Comparison of ENCODE assay signal across 1 cellular context in genomic region chr6:16759646-16760535, GRCh38.
A peak's percentile ranks its signal among the peaks of the same experiment; 100 is the strongest.
TF ChIP-seq lines count a peak whose summit lies in the region.

No MANE protein-coding gene starts in this region.

TF ChIP-seq in HepG2, 621 proteins besides CTCF, POLR2A, EP300 and RAD21 (continued from another document and continues in another):
- 0 out of 2 replicates have a peak, but pooled peaks have one; percentile 76 for TF ChIP-seq ZXDC (CRISPR knock-in tag; IDR thresholded peaks at IDR 0.05)
- peak; percentile 96 for TF ChIP-seq KDM2A (CRISPR knock-in tag; IDR thresholded peaks at IDR 0.05; ENCODE audit: borderline replicate concordance, low read depth)
- TF ChIP-seq ZNF335 (CRISPR knock-in tag; IDR thresholded peaks at IDR 0.05), result peak; percentile 36; the same call in 1 of the 2 replicates
- TF ChIP-seq ZNF572 (CRISPR knock-in tag; IDR thresholded peaks at IDR 0.05), result no peak; the same call in 1 of the 2 replicates
- no peak for TF ChIP-seq NR2F6 (IDR thresholded peaks at IDR 0.05)
- peak; percentile 69; the same call in 1 of the 2 replicates for TF ChIP-seq NR2F6 (CRISPR knock-in tag; IDR thresholded peaks at IDR 0.05)
- peak; percentile 86 for TF ChIP-seq TMF1 (CRISPR knock-in tag; IDR thresholded peaks at IDR 0.05; ENCODE audit: low read depth)
- TF ChIP-seq CEBPG (CRISPR knock-in tag; IDR thresholded peaks at IDR 0.05), result peak; percentile 67
- peak; percentile 69; the same call in 1 of the 2 replicates for TF ChIP-seq HNRNPL (IDR thresholded peaks at IDR 0.05; ENCODE audit: low read depth, low read length)
- TF ChIP-seq, protein P1, sequence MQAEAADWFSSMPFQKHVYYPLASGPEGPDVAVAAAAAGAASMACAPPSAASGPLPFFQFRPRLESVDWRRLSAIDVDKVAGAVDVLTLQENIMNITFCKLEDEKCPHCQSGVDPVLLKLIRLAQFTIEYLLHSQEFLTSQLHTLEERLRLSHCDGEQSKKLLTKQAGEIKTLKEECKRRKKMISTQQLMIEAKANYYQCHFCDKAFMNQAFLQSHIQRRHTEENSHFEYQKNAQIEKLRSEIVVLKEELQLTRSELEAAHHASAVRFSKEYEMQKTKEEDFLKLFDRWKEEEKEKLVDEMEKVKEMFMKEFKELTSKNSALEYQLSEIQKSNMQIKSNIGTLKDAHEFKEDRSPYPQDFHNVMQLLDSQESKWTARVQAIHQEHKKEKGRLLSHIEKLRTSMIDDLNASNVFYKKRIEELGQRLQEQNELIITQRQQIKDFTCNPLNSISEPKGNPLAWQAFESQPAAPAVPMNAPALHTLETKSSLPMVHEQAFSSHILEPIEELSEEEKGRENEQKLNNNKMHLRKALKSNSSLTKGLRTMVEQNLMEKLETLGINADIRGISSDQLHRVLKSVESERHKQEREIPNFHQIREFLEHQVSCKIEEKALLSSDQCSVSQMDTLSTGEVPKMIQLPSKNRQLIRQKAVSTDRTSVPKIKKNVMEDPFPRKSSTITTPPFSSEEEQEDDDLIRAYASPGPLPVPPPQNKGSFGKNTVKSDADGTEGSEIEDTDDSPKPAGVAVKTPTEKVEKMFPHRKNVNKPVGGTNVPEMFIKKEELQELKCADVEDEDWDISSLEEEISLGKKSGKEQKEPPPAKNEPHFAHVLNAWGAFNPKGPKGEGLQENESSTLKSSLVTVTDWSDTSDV (CRISPR knock-in tag; IDR thresholded peaks at IDR 0.05), result peak; percentile 62; the same call in 1 of the 2 replicates
- peak; percentile 52; the same call in 1 of the 2 replicates for TF ChIP-seq HMG20B (CRISPR knock-in tag; conservative IDR thresholded peaks at IDR 0.05)
- no peak; the same call in 1 of the 2 replicates for TF ChIP-seq BRCA1 (CRISPR knock-in tag; IDR thresholded peaks at IDR 0.05)
- 0 out of 2 replicates have a peak, but pooled peaks have one; percentile 66 for TF ChIP-seq FOXM1 (CRISPR knock-in tag; IDR thresholded peaks at IDR 0.05)
- TF ChIP-seq, protein P2, sequence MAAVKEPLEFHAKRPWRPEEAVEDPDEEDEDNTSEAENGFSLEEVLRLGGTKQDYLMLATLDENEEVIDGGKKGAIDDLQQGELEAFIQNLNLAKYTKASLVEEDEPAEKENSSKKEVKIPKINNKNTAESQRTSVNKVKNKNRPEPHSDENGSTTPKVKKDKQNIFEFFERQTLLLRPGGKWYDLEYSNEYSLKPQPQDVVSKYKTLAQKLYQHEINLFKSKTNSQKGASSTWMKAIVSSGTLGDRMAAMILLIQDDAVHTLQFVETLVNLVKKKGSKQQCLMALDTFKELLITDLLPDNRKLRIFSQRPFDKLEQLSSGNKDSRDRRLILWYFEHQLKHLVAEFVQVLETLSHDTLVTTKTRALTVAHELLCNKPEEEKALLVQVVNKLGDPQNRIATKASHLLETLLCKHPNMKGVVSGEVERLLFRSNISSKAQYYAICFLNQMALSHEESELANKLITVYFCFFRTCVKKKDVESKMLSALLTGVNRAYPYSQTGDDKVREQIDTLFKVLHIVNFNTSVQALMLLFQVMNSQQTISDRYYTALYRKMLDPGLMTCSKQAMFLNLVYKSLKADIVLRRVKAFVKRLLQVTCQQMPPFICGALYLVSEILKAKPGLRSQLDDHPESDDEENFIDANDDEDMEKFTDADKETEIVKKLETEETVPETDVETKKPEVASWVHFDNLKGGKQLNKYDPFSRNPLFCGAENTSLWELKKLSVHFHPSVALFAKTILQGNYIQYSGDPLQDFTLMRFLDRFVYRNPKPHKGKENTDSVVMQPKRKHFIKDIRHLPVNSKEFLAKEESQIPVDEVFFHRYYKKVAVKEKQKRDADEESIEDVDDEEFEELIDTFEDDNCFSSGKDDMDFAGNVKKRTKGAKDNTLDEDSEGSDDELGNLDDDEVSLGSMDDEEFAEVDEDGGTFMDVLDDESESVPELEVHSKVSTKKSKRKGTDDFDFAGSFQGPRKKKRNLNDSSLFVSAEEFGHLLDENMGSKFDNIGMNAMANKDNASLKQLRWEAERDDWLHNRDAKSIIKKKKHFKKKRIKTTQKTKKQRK (IDR thresholded peaks at IDR 0.05; ENCODE audit: low read length), result no peak
- TF ChIP-seq KAT8 (CRISPR knock-in tag; IDR thresholded peaks at IDR 0.05), result 0 out of 2 replicates have a peak, but pooled peaks have one; percentile 48
- TF ChIP-seq NFE2 (CRISPR knock-in tag; IDR thresholded peaks at IDR 0.05), result no peak
- peak; percentile 83; the same call in 1 of the 2 replicates for TF ChIP-seq KDM5B (CRISPR knock-in tag; IDR thresholded peaks at IDR 0.05; ENCODE audit: borderline replicate concordance)
- TF ChIP-seq ADNP (CRISPR knock-in tag; IDR thresholded peaks at IDR 0.05), result no peak
- TF ChIP-seq, protein P3, sequence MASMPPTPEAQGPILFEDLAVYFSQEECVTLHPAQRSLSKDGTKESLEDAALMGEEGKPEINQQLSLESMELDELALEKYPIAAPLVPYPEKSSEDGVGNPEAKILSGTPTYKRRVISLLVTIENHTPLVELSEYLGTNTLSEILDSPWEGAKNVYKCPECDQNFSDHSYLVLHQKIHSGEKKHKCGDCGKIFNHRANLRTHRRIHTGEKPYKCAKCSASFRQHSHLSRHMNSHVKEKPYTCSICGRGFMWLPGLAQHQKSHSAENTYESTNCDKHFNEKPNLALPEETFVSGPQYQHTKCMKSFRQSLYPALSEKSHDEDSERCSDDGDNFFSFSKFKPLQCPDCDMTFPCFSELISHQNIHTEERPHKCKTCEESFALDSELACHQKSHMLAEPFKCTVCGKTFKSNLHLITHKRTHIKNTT (CRISPR knock-in tag; IDR thresholded peaks at IDR 0.05), result no peak
- TF ChIP-seq ARNT2 (CRISPR knock-in tag; IDR thresholded peaks at IDR 0.05; ENCODE audit: low read depth), result peak; percentile 53; the same call in 1 of the 2 replicates
- no peak for TF ChIP-seq ZNF562 (CRISPR knock-in tag; IDR thresholded peaks at IDR 0.05; ENCODE audit: borderline replicate concordance)
- no peak for TF ChIP-seq BHLHE40 (IDR thresholded peaks at IDR 0.05; ENCODE audit: low read length)
- peak; percentile 28; the same call in 1 of the 2 replicates for TF ChIP-seq STAG1 (CRISPR knock-in tag; IDR thresholded peaks at IDR 0.05)
- peak; percentile 80; the same call in 1 of the 2 replicates for TF ChIP-seq EEA1 (CRISPR knock-in tag; IDR thresholded peaks at IDR 0.05; ENCODE audit: borderline replicate concordance)
- TF ChIP-seq KDM4B (CRISPR knock-in tag; IDR thresholded peaks at IDR 0.05), result 0 out of 2 replicates have a peak, but pooled peaks have one; percentile 69
- TF ChIP-seq MTA3 (CRISPR knock-in tag; IDR thresholded peaks at IDR 0.05), result no peak
- TF ChIP-seq SRSF9 (IDR thresholded peaks at IDR 0.05; ENCODE audit: borderline replicate concordance, insufficient read depth, low read depth, low read length, poor library complexity, severe bottlenecking), result no peak
- no peak; the same call in 1 of the 2 replicates for TF ChIP-seq ZFP90 (CRISPR knock-in tag; IDR thresholded peaks at IDR 0.05; ENCODE audit: borderline replicate concordance)
- no peak for TF ChIP-seq ZNF770 (CRISPR knock-in tag; IDR thresholded peaks at IDR 0.05)
- TF ChIP-seq IRX3 (CRISPR knock-in tag; IDR thresholded peaks at IDR 0.05; ENCODE audit: borderline replicate concordance, low read depth), result no peak; the same call in 1 of the 2 replicates
- peak; percentile 43 for TF ChIP-seq PHF5A (CRISPR knock-in tag; IDR thresholded peaks at IDR 0.05; ENCODE audit: low read depth, unreplicated experiment)
- TF ChIP-seq, protein P4, sequence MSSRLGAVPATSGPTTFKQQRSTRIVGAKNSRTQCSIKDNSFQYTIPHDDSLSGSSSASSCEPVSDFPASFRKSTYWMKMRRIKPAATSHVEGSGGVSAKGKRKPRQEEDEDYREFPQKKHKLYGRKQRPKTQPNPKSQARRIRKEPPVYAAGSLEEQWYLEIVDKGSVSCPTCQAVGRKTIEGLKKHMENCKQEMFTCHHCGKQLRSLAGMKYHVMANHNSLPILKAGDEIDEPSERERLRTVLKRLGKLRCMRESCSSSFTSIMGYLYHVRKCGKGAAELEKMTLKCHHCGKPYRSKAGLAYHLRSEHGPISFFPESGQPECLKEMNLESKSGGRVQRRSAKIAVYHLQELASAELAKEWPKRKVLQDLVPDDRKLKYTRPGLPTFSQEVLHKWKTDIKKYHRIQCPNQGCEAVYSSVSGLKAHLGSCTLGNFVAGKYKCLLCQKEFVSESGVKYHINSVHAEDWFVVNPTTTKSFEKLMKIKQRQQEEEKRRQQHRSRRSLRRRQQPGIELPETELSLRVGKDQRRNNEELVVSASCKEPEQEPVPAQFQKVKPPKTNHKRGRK (CRISPR knock-in tag; IDR thresholded peaks at IDR 0.05), result peak; percentile 86; the same call in 1 of the 2 replicates
- TF ChIP-seq, protein P5, sequence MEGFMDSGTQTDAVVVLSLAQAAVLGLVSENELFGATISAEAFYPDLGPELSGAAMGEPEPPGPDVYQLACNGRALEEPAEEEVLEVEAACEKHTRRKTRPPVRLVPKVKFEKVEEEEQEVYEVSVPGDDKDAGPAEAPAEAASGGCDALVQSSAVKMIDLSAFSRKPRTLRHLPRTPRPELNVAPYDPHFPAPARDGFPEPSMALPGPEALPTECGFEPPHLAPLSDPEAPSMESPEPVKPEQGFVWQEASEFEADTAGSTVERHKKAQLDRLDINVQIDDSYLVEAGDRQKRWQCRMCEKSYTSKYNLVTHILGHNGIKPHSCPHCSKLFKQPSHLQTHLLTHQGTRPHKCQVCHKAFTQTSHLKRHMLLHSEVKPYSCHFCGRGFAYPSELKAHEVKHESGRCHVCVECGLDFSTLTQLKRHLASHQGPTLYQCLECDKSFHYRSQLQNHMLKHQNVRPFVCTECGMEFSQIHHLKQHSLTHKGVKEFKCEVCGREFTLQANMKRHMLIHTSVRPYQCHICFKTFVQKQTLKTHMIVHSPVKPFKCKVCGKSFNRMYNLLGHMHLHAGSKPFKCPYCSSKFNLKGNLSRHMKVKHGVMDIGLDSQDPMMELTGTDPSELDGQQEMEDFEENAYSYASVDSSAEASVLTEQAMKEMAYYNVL (CRISPR knock-in tag; IDR thresholded peaks at IDR 0.05; ENCODE audit: borderline replicate concordance), result peak; percentile 84
- no peak; the same call in 1 of the 2 replicates for TF ChIP-seq BRF2 (CRISPR knock-in tag; IDR thresholded peaks at IDR 0.05)
- TF ChIP-seq REL (CRISPR knock-in tag; conservative IDR thresholded peaks at IDR 0.05), result peak; percentile 63
- peak; percentile 94 for TF ChIP-seq ZFP91 (CRISPR knock-in tag; IDR thresholded peaks at IDR 0.05; ENCODE audit: borderline replicate concordance)
- peak; percentile 26; the same call in 1 of the 2 replicates for TF ChIP-seq ATF2 (CRISPR knock-in tag; IDR thresholded peaks at IDR 0.05)
- no peak for TF ChIP-seq RAD51 (IDR thresholded peaks at IDR 0.05; ENCODE audit: borderline replicate concordance)
- TF ChIP-seq RBM39 (IDR thresholded peaks at IDR 0.05; ENCODE audit: low read depth, low read length, poor library complexity, severe bottlenecking), result peak; percentile 72
